24 cellular contexts compared by ENCODE assay signal in genomic region chr1:73472810-73473209, GRCh38.
"Had no signal": no experiment of that assay in that cellular context is flagged by ENCODE, and none has a peak within 500 bp of the region (broad histone marks: within the 10 kb centered on the region; RNA-seq: fewer than 3 reads in every experiment).

No MANE protein-coding gene starts in this region.

- H3K4me3 Mint-ChIP-seq: effector memory CD8-positive, alpha-beta T cell; memory B cell; mesothelial cell of epicardium; naive B cell; natural killer cell treated with Interleukin-12 subunit alpha and Interleukin-12 subunit beta and Interleukin-15 and Interleukin-18, amount 100 ng/mL, for 72 hours; neural crest cell; stimulated activated naive B cell treated with anti-CD40 and anti-IgM and Interleukin-4, amounts not matched to agents 10 μg/mL and 1 μg/mL and 100 μg/mL, for 72 hours; stimulated activated naive CD8-positive, alpha-beta T cell treated with anti-CD3 and anti-CD28 coated beads, Interleukin-15, amount 100 ng/mL, for 72 hours had no signal

- H2AFZ ChIP-seq: parathyroid adenoma had no signal

- H3K27ac ChIP-seq: coronary artery, parathyroid adenoma, right lobe of liver, suprapubic skin, vagina had no signal

- H3K79me2 ChIP-seq: parathyroid adenoma had no signal

- H3K4me1 Mint-ChIP-seq: memory B cell; mesothelial cell of epicardium; stimulated activated naive B cell treated with anti-CD40 and anti-IgM and Interleukin-4, amounts not matched to agents 10 μg/mL and 1 μg/mL and 100 μg/mL, for 72 hours; stimulated activated naive CD8-positive, alpha-beta T cell treated with anti-CD3 and anti-CD28 coated beads, Interleukin-15, amount 100 ng/mL, for 72 hours had no signal

- H3K36me3 Mint-ChIP-seq: memory B cell; mesothelial cell of epicardium; naive B cell; stimulated activated naive B cell treated with anti-CD40 and anti-IgM and Interleukin-4, amounts not matched to agents 10 μg/mL and 1 μg/mL and 100 μg/mL, for 72 hours had no signal

- H3K4me3 ChIP-seq: coronary artery, lung, mucosa of descending colon, right lobe of liver, suprapubic skin, thyroid gland, vagina had no signal

- H3K27me3 Mint-ChIP-seq: effector memory CD8-positive, alpha-beta T cell; memory B cell; naive B cell; natural killer cell treated with Interleukin-12 subunit alpha and Interleukin-12 subunit beta and Interleukin-15 and Interleukin-18, amount 100 ng/mL, for 72 hours; progenitor cell of endocrine pancreas; stimulated activated naive B cell treated with anti-CD40 and anti-IgM and Interleukin-4, amounts not matched to agents 10 μg/mL and 1 μg/mL and 100 μg/mL, for 72 hours; stimulated activated naive CD8-positive, alpha-beta T cell treated with anti-CD3 and anti-CD28 coated beads, Interleukin-15, amount 100 ng/mL, for 72 hours had no signal

- H3K9me3 Mint-ChIP-seq: mesothelial cell of epicardium; stimulated activated naive B cell treated with anti-CD40 and anti-IgM and Interleukin-4, amounts not matched to agents 10 μg/mL and 1 μg/mL and 100 μg/mL, for 72 hours had no signal

- H3K27ac Mint-ChIP-seq: effector memory CD8-positive, alpha-beta T cell; memory B cell; mesothelial cell of epicardium; naive B cell; natural killer cell treated with Interleukin-12 subunit alpha and Interleukin-12 subunit beta and Interleukin-15 and Interleukin-18, amount 100 ng/mL, for 72 hours; progenitor cell of endocrine pancreas; stimulated activated naive B cell treated with anti-CD40 and anti-IgM and Interleukin-4, amounts not matched to agents 10 μg/mL and 1 μg/mL and 100 μg/mL, for 72 hours; stimulated activated naive CD8-positive, alpha-beta T cell treated with anti-CD3 and anti-CD28 coated beads, Interleukin-15, amount 100 ng/mL, for 72 hours had no signal

- H3K36me3 ChIP-seq: right lobe of liver, suprapubic skin, thyroid gland, vagina had no signal

- H3K9me3 ChIP-seq: mucosa of descending colon, right lobe of liver, suprapubic skin, thyroid gland, vagina had no signal

- DNase-seq: effector memory CD8-positive, alpha-beta T cell; kidney; mucosa of descending colon; naive B cell; right lobe of liver; small intestine; stimulated activated CD4-positive, alpha-beta T cell treated with anti-CD3 and anti-CD28 coated beads, Interleukin-15, amount 100 ng/mL, for 24 hours; stimulated activated CD4-positive, alpha-beta T cell treated with anti-CD3 and anti-CD28 coated beads, Interleukin-2, amount 100 ng/mL, for 48 hours; stimulated activated naive B cell treated with anti-CD40 and anti-IgM and Interleukin-4, amounts not matched to agents 10 μg/mL and 1 μg/mL and 100 μg/mL, for 72 hours; stimulated activated naive CD8-positive, alpha-beta T cell treated with anti-CD3 and anti-CD28 coated beads, Interleukin-15, amount 100 ng/mL, for 72 hours; thyroid gland; trophoblast cell had no signal

- H3K4me1 ChIP-seq: parathyroid adenoma, right lobe of liver, suprapubic skin, vagina had no signal

- ATAC-seq: effector memory CD8-positive, alpha-beta T cell; left lobe of liver; mucosa of descending colon; natural killer cell treated with Interleukin-12 subunit alpha and Interleukin-12 subunit beta and Interleukin-15 and Interleukin-18, amount 100 ng/mL, for 72 hours; right lobe of liver; stimulated activated naive B cell treated with anti-CD40 and anti-IgM and Interleukin-4, amounts not matched to agents 10 μg/mL and 1 μg/mL and 100 μg/mL, for 72 hours; stimulated activated naive CD8-positive, alpha-beta T cell treated with anti-CD3 and anti-CD28 coated beads, Interleukin-15, amount 100 ng/mL, for 72 hours had no signal

- H3K27me3 ChIP-seq: right lobe of liver, suprapubic skin, thyroid gland, vagina had no signal

- FAIRE-seq: frontal cortex, kidney had no signal

- H3K9ac ChIP-seq: parathyroid adenoma had no signal
